ENCODE assay signal across 10 cellular contexts in genomic region chr17:21702029-21702428, GRCh38. TPM values are rescaled to one million over a fixed set of nuclear protein-coding genes. Genes with fewer than 3 reads are reported as not detected.
"Had no signal": no experiment of that assay in that cellular context is flagged by ENCODE, and none has a peak within 500 bp of the region (broad histone marks: within the 10 kb centered on the region; RNA-seq: fewer than 3 reads in every experiment).

No MANE protein-coding gene starts in this region.

RNA-seq across cellular contexts. Expression of gene KCNJ18, which starts 9.7 kb away (rescaled TPM):
- total RNA-seq: OCI-LY7, PC-9, Peyer's patch, Right ventricle myocardium inferior, Right ventricle myocardium superior, RPMI7951, SJCRH30, SJSA1, SK-MEL-5 had no signal
- polyA plus RNA-seq: SK-N-SH had no signal
